ENCODE assay signal across 19 cellular contexts in the genomic region with DNA sequence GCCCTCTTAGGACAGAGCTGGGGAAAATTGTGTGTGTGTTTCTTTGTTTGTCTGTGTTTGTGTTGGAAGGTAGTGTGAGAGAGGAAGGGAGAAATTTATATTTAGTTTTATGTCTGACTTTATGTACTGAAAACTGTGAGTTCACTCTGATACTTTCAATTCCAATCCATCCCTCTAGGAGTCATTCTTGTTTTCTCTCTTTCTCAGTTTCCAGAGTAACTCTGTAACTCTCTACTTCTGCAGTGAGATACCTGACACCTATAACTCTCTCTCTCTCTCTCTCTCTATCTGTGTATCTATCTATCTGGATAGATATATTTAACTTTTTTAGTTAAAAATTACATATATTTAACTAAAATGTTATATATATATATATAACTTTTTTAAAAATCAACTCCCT.
DNase-seq lines count a peak whose midpoint lies in the region; ATAC-seq, FAIRE-seq and TF ChIP-seq lines count a peak whose summit lies in the region.
"Had no signal": no experiment of that assay in that cellular context is flagged by ENCODE, and none has a peak within 500 bp of the region (broad histone marks: within the 10 kb centered on the region; RNA-seq: fewer than 3 reads in every experiment).

No MANE protein-coding gene starts in this region.

- H3K36me3 Mint-ChIP-seq in activated T-helper 17 cell treated with anti-CD3 and anti-CD28 coated beads, Interleukin-2, amount 50 U/mL, for 72 hours (ENCODE audit: low read depth), result peaks cover 64% of the 10 kb centered on the region
- H3K36me3 Mint-ChIP-seq in endodermal cell (ENCODE audit: low read depth), result peaks cover 22% of the 10 kb centered on the region

- H3K9me3 Mint-ChIP-seq in activated T-helper 17 cell treated with anti-CD3 and anti-CD28 coated beads, Interleukin-2, amount 50 U/mL, for 72 hours, result no peaks in the 10 kb centered on the region
- H3K9me3 Mint-ChIP-seq in endodermal cell, result no peaks in the 10 kb centered on the region
- H3K9me3 Mint-ChIP-seq: CD4-positive, alpha-beta memory T cell had no signal

- no peak overlapping the region for H3K9ac ChIP-seq in endodermal cell (ENCODE audit: extremely low read depth, low read length, poor library complexity, severe bottlenecking)

- ATAC-seq in HG02938 (IDR thresholded peaks at IDR 0.05; ENCODE audit: unreplicated experiment), result peak; percentile 49
- peak; percentile 52 for ATAC-seq in activated T-helper 17 cell treated with anti-CD3 and anti-CD28 coated beads, Interleukin-2, amount 50 U/mL, for 72 hours (replicated peaks)
- ATAC-seq: A549, HepG2 had no signal

- no peak overlapping the region for H3K27ac ChIP-seq in endodermal cell (ENCODE audit: low read depth, low read length)
- H3K27ac ChIP-seq: 22Rv1, A549, C4-2B had no signal

- H3K4me1 Mint-ChIP-seq in activated T-helper 17 cell treated with anti-CD3 and anti-CD28 coated beads, Interleukin-2, amount 50 U/mL, for 72 hours, result peaks cover 4% of the 10 kb centered on the region
- peaks cover 6% of the 10 kb centered on the region for H3K4me1 Mint-ChIP-seq in endodermal cell

- H3K27me3 ChIP-seq in endodermal cell (ENCODE audit: control insufficient read depth, insufficient read depth, low read length, poor library complexity, severe bottlenecking), result no peaks in the 10 kb centered on the region

- peaks cover 17% of the 10 kb centered on the region for H3K36me3 ChIP-seq in endodermal cell (ENCODE audit: control insufficient read depth, insufficient read depth, low read length)

- H3K27me3 Mint-ChIP-seq in activated T-helper 17 cell treated with anti-CD3 and anti-CD28 coated beads, Interleukin-2, amount 50 U/mL, for 72 hours, result no peaks in the 10 kb centered on the region
- H3K27me3 Mint-ChIP-seq in endodermal cell (ENCODE audit: insufficient read depth), result no peaks in the 10 kb centered on the region
- H3K27me3 Mint-ChIP-seq: CD4-positive, alpha-beta memory T cell had no signal

- H3K9me3 ChIP-seq in endodermal cell (ENCODE audit: control insufficient read depth, low read length), result peaks cover 5% of the 10 kb centered on the region
- H3K9me3 ChIP-seq: A549, HAP-1 had no signal

- in situ Hi-C loops in GM13977 (cut with MboI; ENCODE audit: low pct_unique_long_range_greater_than_20kb, low sequenced_read_pairs, unreplicated experiment), result no loop called here

- TF ChIP-seq CTCF in endodermal cell (conservative IDR thresholded peaks at IDR 0.05) (peak; percentile 22), GM13977 (IDR thresholded peaks at IDR 0.05; ENCODE audit: extremely low read depth, insufficient read depth, missing control alignments) (no peak)

- DNase-seq in endodermal cell (no peak), DMS53 treated with DMSO at 0.1 percent for 48 hours (lab: John Stamatoyannopoulos, UW; ENCODE audit: unreplicated experiment) (no peak), GM13977 (ENCODE audit: low spot score) (no peak)
- no peak for DNase-seq in effector CD8-positive, alpha-beta T cell (lab: John Stamatoyannopoulos, UW)
- DNase-seq: AML-193; CD4-positive, alpha-beta memory T cell; DMS153; DMS79 treated with DMSO at 0.1 percent for 48 hours; Kasumi-1; KG1 had no signal

- no peak overlapping the region for H3K27ac Mint-ChIP-seq in activated T-helper 17 cell treated with anti-CD3 and anti-CD28 coated beads, Interleukin-2, amount 50 U/mL, for 72 hours
- no peak overlapping the region for H3K27ac Mint-ChIP-seq in endodermal cell
- H3K27ac Mint-ChIP-seq: CD4-positive, alpha-beta memory T cell had no signal

- no peak overlapping the region for H3K4me3 Mint-ChIP-seq in activated T-helper 17 cell treated with anti-CD3 and anti-CD28 coated beads, Interleukin-2, amount 50 U/mL, for 72 hours
- no peak overlapping the region for H3K4me3 Mint-ChIP-seq in endodermal cell
- H3K4me3 Mint-ChIP-seq: CD4-positive, alpha-beta memory T cell had no signal

- no peaks in the 10 kb centered on the region for H3K4me1 ChIP-seq in endodermal cell (ENCODE audit: control insufficient read depth, insufficient read depth, low read length)
- H3K4me1 ChIP-seq: A549, HAP-1 had no signal

- FAIRE-seq in G401.6 (lab: Jason Lieb, UNC), result peak; percentile 3
- FAIRE-seq: A549, GM19239, HepG2 had no signal

- no peak overlapping the region for H3K4me3 ChIP-seq in endodermal cell (ENCODE audit: low read length)
- H3K4me3 ChIP-seq: A549, HAP-1 had no signal
